In genomic region chr12:77894548-77894947, GRCh38 we compare ENCODE assay signal across 2 cellular contexts.
TF ChIP-seq lines count a peak whose summit lies in the region.

No MANE protein-coding gene starts in this region.

TF ChIP-seq in A549, 52 proteins besides CTCF, POLR2A, EP300 and RAD21:
- no peak for TF ChIP-seq E2F6 (IDR thresholded peaks at IDR 0.05; ENCODE audit: borderline replicate concordance, low read depth)
- TF ChIP-seq JUN (IDR thresholded peaks at IDR 0.05), result no peak
- no peak for TF ChIP-seq RFX5 (IDR thresholded peaks at IDR 0.05)
- no peak for TF ChIP-seq REST (IDR thresholded peaks at IDR 0.05)
- no peak for TF ChIP-seq NR3C1 (IDR thresholded peaks at IDR 0.05)
- no peak for TF ChIP-seq HOXB5 (CRISPR knock-in tag; IDR thresholded peaks at IDR 0.05)
- TF ChIP-seq FOSL2 (IDR thresholded peaks at IDR 0.05), result no peak
- no peak for TF ChIP-seq FOSL2 (CRISPR knock-in tag; IDR thresholded peaks at IDR 0.05)
- TF ChIP-seq EHMT2 (IDR thresholded peaks at IDR 0.05; ENCODE audit: low read depth), result no peak
- TF ChIP-seq TFCP2L1 (CRISPR knock-in tag; IDR thresholded peaks at IDR 0.05), result no peak

TF ChIP-seq in H1, 55 proteins besides CTCF, POLR2A, EP300 and RAD21 (continued from another document):
- TF ChIP-seq NANOG (IDR thresholded peaks at IDR 0.05; ENCODE audit: insufficient read depth, low read depth, low read length, poor library complexity, severe bottlenecking) (no peak), SIX5 (IDR thresholded peaks at IDR 0.05; ENCODE audit: low read depth, low read length) (no peak)
